Comparison of ENCODE assay signal across 8 cellular contexts in the genomic region with DNA sequence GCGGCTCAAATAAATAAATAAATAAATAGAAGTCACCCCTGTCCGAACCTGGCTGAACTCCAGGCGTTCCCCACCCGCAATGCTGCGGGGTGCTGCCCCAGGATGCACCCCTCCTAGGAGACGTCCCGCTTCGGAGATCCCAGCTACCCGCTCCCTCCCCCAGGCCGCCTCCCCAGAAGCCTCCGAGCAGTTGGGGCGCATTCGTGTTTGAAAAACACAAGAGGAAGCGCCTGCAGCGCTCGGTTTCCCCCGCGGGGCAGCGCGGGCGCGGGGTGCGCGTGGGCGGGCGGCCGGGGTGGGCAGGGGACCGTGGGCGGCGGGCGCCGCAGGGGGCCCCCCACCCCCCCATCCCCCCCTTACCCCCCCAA. TPM values are rescaled to one million over a fixed set of nuclear protein-coding genes. Genes with fewer than 3 reads are reported as not detected.
DNase-seq lines count a peak whose midpoint lies in the region; ATAC-seq and TF ChIP-seq lines count a peak whose summit lies in the region.

No MANE protein-coding gene starts in this region.

- ATAC-seq in activated T-cell treated with anti-CD3 and anti-CD28 coated beads, Interleukin-2, amount 50 U/mL, for 4 hours: peak; percentile 46 to 50
- peak; percentile 78 for ATAC-seq in naive thymus-derived CD4-positive, alpha-beta T cell

- intact Hi-C loops in esophagus muscularis mucosa (cut with DNase I): no loop called here
- intact Hi-C loops in naive thymus-derived CD4-positive, alpha-beta T cell (cut with micrococcal nuclease): loop anchor here in 1 of 2 donors (1.0 to 2.0 kb wide), 4 partner anchors 15 to 28 kb away; no protein-coding TSS in a partner anchor

- no peaks in the 10 kb centered on the region for H3K9me3 ChIP-seq in esophagus muscularis mucosa
- no peaks in the 10 kb centered on the region for H3K9me3 ChIP-seq in naive thymus-derived CD4-positive, alpha-beta T cell (ENCODE audit: control insufficient read depth in 2 of 3, low read length in 3 of 3)

- TF ChIP-seq POLR2A in esophagus muscularis mucosa (IDR thresholded peaks at IDR 0.05; ENCODE audit: low read depth): no peak

- POLR2A ChIA-PET in naive thymus-derived CD4-positive, alpha-beta T cell (lab: Charles Lee): interaction anchor here (1.1 to 1.2 kb wide), 2 partner anchors 56 to 64 kb away, joined by 3 to 6 read pairs; no protein-coding TSS in a partner anchor

- H3K27me3 ChIP-seq in esophagus muscularis mucosa: no peaks in the 10 kb centered on the region
- H3K27me3 ChIP-seq in naive thymus-derived CD4-positive, alpha-beta T cell (ENCODE audit: control insufficient read depth in 2 of 2, insufficient read depth in 2 of 2, low read length in 2 of 2): no peaks in the 10 kb centered on the region

- H3K27ac Mint-ChIP-seq in HFFc6: no peak overlapping the region
- H3K27ac Mint-ChIP-seq in naive thymus-derived CD4-positive, alpha-beta T cell: peak overlapping the region; percentile 82 to 95 (median 90)

- peaks cover 23 to 50% (median 47%) of the 10 kb centered on the region in 4 donors for H3K4me1 ChIP-seq in esophagus muscularis mucosa
- peaks cover 52 to 53% of the 10 kb centered on the region in 2 donors for H3K4me1 ChIP-seq in naive thymus-derived CD4-positive, alpha-beta T cell (ENCODE audit: control insufficient read depth in 2 of 2, insufficient read depth in 2 of 2, low read length in 2 of 2)

- TF ChIP-seq CTCF in HFFc6 (IDR thresholded peaks at IDR 0.05) (no peak), esophagus muscularis mucosa (IDR thresholded peaks at IDR 0.05) (no peak)

- H3K4me1 Mint-ChIP-seq in HFFc6 (ENCODE audit: low read depth): peaks cover 22% of the 10 kb centered on the region
- H3K4me1 Mint-ChIP-seq in activated T-cell treated with anti-CD3 and anti-CD28 coated beads, Interleukin-2, amount 50 U/mL, for 4 hours (ENCODE audit: low read depth): peaks cover 76% of the 10 kb centered on the region
- peaks cover 57 to 77% (median 73%) of the 10 kb centered on the region in 7 donors for H3K4me1 Mint-ChIP-seq in naive thymus-derived CD4-positive, alpha-beta T cell

- H3K9me3 Mint-ChIP-seq in HFFc6: no peaks in the 10 kb centered on the region
- peaks cover 7% of the 10 kb centered on the region for H3K9me3 Mint-ChIP-seq in activated T-cell treated with anti-CD3 and anti-CD28 coated beads, Interleukin-2, amount 50 U/mL, for 4 hours
- peaks cover 0 to 20% (median 2%) of the 10 kb centered on the region in 11 donors for H3K9me3 Mint-ChIP-seq in naive thymus-derived CD4-positive, alpha-beta T cell

- no peaks in the 10 kb centered on the region for H3K36me3 Mint-ChIP-seq in HFFc6 (ENCODE audit: low read depth)
- no peaks in the 10 kb centered on the region for H3K36me3 Mint-ChIP-seq in activated T-cell treated with anti-CD3 and anti-CD28 coated beads, Interleukin-2, amount 50 U/mL, for 4 hours (ENCODE audit: insufficient read depth)
- peaks cover 0 to 35% (median 0%) of the 10 kb centered on the region in 5 donors for H3K36me3 Mint-ChIP-seq in naive thymus-derived CD4-positive, alpha-beta T cell

- H3K4me3 ChIP-seq in esophagus muscularis mucosa: peak overlapping the region; percentile 61 to 65 (median 63)
- peak overlapping the region; percentile 70 for H3K4me3 ChIP-seq in naive thymus-derived CD4-positive, alpha-beta T cell (ENCODE audit: low read length)

- peaks cover 19% of the 10 kb centered on the region for H3K27me3 Mint-ChIP-seq in HFFc6 (ENCODE audit: insufficient read depth)
- H3K27me3 Mint-ChIP-seq in activated T-cell treated with anti-CD3 and anti-CD28 coated beads, Interleukin-2, amount 50 U/mL, for 4 hours (ENCODE audit: low read depth): no peaks in the 10 kb centered on the region
- no peaks in the 10 kb centered on the region for H3K27me3 Mint-ChIP-seq in naive thymus-derived CD4-positive, alpha-beta T cell

- H3K27ac ChIP-seq in esophagus muscularis mucosa (replicated peaks in 1 of 4): peak overlapping the region; percentile 74 to 83 (median 80)
- peak overlapping the region; percentile 75 for H3K27ac ChIP-seq in naive thymus-derived CD4-positive, alpha-beta T cell (ENCODE audit: low read depth, low read length)

- 9% methylated on average over 10 of the region's 32 CpGs for WGBS in esophagus muscularis mucosa

- CTCF ChIA-PET in naive thymus-derived CD4-positive, alpha-beta T cell (lab: Charles Lee): interaction anchor here (3.8 to 7.0 kb wide), 2 partner anchors 18 to 29 kb away, joined by 20 to 57 read pairs; no protein-coding TSS in a partner anchor

- no peak for TF ChIP-seq EP300 in esophagus muscularis mucosa (IDR thresholded peaks at IDR 0.05)

- H3K36me3 ChIP-seq in esophagus muscularis mucosa: no peaks in the 10 kb centered on the region
- no peaks in the 10 kb centered on the region for H3K36me3 ChIP-seq in naive thymus-derived CD4-positive, alpha-beta T cell (ENCODE audit: control insufficient read depth in 2 of 3, insufficient read depth in 3 of 3, low read length in 3 of 3)

- H3K4me3 Mint-ChIP-seq in HFFc6: peak overlapping the region; percentile 84
- peak overlapping the region; percentile 85 for H3K4me3 Mint-ChIP-seq in activated T-cell treated with anti-CD3 and anti-CD28 coated beads, Interleukin-2, amount 50 U/mL, for 4 hours
- peak overlapping the region; percentile 79 to 89 (median 84) for H3K4me3 Mint-ChIP-seq in naive thymus-derived CD4-positive, alpha-beta T cell

- DNase-seq in AG08395 (ENCODE audit: low spot score) (peak; percentile 35), HFFc6 (no peak), esophagus muscularis mucosa (ENCODE audit: extremely low spot score) (peak; percentile 84), NCI-H2227 (lab: John Stamatoyannopoulos, UW; ENCODE audit: unreplicated experiment) (no peak), NOMO-1 (lab: John Stamatoyannopoulos, UW; ENCODE audit: unreplicated experiment in 2 of 2) (no peak), HUDEP-2 (lab: John Stamatoyannopoulos, UW; ENCODE audit: unreplicated experiment in 76 of 76) (no peak)
- peak; percentile 54 for DNase-seq in activated T-cell treated with anti-CD3 and anti-CD28 coated beads, Interleukin-2, amount 50 U/mL, for 4 hours
- DNase-seq in naive thymus-derived CD4-positive, alpha-beta T cell: peak in 6 of 9 donors; percentile 36 to 64 (median 56)

RNA-seq across cellular contexts. Expression of gene SERPINB9, which starts 27.3 kb away (rescaled TPM):
- 1 to 10 TPM in 3 of 6 experiments, under 1 TPM in 3; 0.73 to 1.4 (median 1.1) TPM for total RNA-seq in HFFc6 (2021; fragmentation: NEBNext Ultra II Directional; extraction: Animal tissue kit (Norgen Biotek cat#: 25700))
- 10 to 100 TPM; 41.0 to 48.0 (median 42.4) TPM for total RNA-seq in activated T-cell treated with anti-CD3 and anti-CD28 coated beads, Interleukin-2, amount 50 U/mL, for 4 hours
- 10 to 100 TPM in 1 of 4 donors, 1 to 10 TPM in 3; 5.4 to 17.7 (median 6.2) TPM for total RNA-seq in esophagus muscularis mucosa
- total RNA-seq in naive thymus-derived CD4-positive, alpha-beta T cell: 10 to 100 TPM; 25.1 to 74.4 (median 52.0) TPM
- 10 to 100 TPM; 33.1 to 34.1 TPM for polyA plus RNA-seq in naive thymus-derived CD4-positive, alpha-beta T cell

RNA-seq across cellular contexts. Expression of gene SERPINB1, which starts 34.2 kb away (rescaled TPM):
- 10 to 100 TPM; 21.1 to 39.2 (median 29.3) TPM for total RNA-seq in HFFc6 (2021; fragmentation: NEBNext Ultra II Directional; extraction: Animal tissue kit (Norgen Biotek cat#: 25700))
- total RNA-seq in activated T-cell treated with anti-CD3 and anti-CD28 coated beads, Interleukin-2, amount 50 U/mL, for 4 hours: 10 to 100 TPM; 16.7 to 19.3 (median 18.0) TPM
- total RNA-seq in esophagus muscularis mucosa: 100 to 1,000 TPM in 1 of 4 donors, 10 to 100 TPM in 3; 23.3 to 123 (median 29.9) TPM
- total RNA-seq in naive thymus-derived CD4-positive, alpha-beta T cell: 100 to 1,000 TPM in 1 of 5 experiments, 10 to 100 TPM in 4; 43.8 to 108 (median 62.5) TPM
- 100 to 1,000 TPM; 129 to 135 TPM for polyA plus RNA-seq in naive thymus-derived CD4-positive, alpha-beta T cell

Comparison
In these comparisons a context has a peak if more than half of its experiments do, and no peak if none do; other contexts are left out.
1. DNase-seq: peak in AG08395 (single experiment), activated T-cell treated with anti-CD3 and anti-CD28 coated beads, Interleukin-2, amount 50 U/mL, for 4 hours (single experiment), esophagus muscularis mucosa (single experiment) and naive thymus-derived CD4-positive, alpha-beta T cell (6 of 9); none in HFFc6 (single experiment), NCI-H2227 (single experiment), NOMO-1 (0 of 2) and HUDEP-2 (0 of 76).
2. Peak in every context shown above with its lines, with median percentiles within 50 percentile points of each other: H3K4me3 Mint-ChIP-seq.